ENCODE assay signal across 10 cellular contexts in genomic region chr1:214296860-214297699, GRCh38. TPM values are rescaled to one million over a fixed set of nuclear protein-coding genes. Genes with fewer than 3 reads are reported as not detected.
DNase-seq lines count a peak whose midpoint lies in the region; ATAC-seq and TF ChIP-seq lines count a peak whose summit lies in the region.
"Had no signal": no experiment of that assay in that cellular context is flagged by ENCODE, and none has a peak within 500 bp of the region (broad histone marks: within the 10 kb centered on the region; RNA-seq: fewer than 3 reads in every experiment).

No MANE protein-coding gene starts in this region.

- H3F3A ChIP-seq in PC-3 (ENCODE audit: low read length, unreplicated experiment) = no peaks in the 10 kb centered on the region

- H3K9me3 ChIP-seq in PC-3 (ENCODE audit: low read length) = no peaks in the 10 kb centered on the region
- H3K9me3 ChIP-seq: tibial nerve had no signal

- H3K9ac ChIP-seq in PC-3 (ENCODE audit: low read length) = no peak overlapping the region

- intact Hi-C loops in PC-3 (cut with micrococcal nuclease) = loop anchor here (2.0 kb wide), 2 partner anchors 14 to 20 kb away; no protein-coding TSS in a partner anchor

- no peak for TF ChIP-seq CTCF in PC-3 (conservative IDR thresholded peaks at IDR 0.05; ENCODE audit: low read depth, low read length)

- H2AFZ ChIP-seq in PC-3 (ENCODE audit: low read length) = no peak overlapping the region

- H3K79me2 ChIP-seq in PC-3 (ENCODE audit: low read length) = peaks cover 56% of the 10 kb centered on the region

- BruUV-seq in PC-3 (replicated peaks; lab: Mats Ljungman, UMichigan) = no TSS peak

- no peaks in the 10 kb centered on the region for H3K27me3 ChIP-seq in PC-3 (ENCODE audit: low read length)
- H3K27me3 ChIP-seq: tibial nerve had no signal

- peak overlapping the region; percentile 58 for H3K4me2 ChIP-seq in PC-3 (ENCODE audit: low read length)

- peaks cover 23% of the 10 kb centered on the region for H3K4me1 ChIP-seq in PC-3 (ENCODE audit: insufficient read depth, low read length)
- H3K4me1 ChIP-seq: tibial nerve had no signal

- H3K36me3 ChIP-seq in PC-3 (ENCODE audit: low read depth, low read length) = no peaks in the 10 kb centered on the region
- H3K36me3 ChIP-seq: tibial nerve had no signal

- DNase-seq in GM03348 (ENCODE audit: low spot score) (peak; percentile 82), PC-3 (peak; percentile 84), fibroblast of gingiva (ENCODE audit: low read depth) (peak; percentile 54), renal cortical epithelial cell (ENCODE audit: low read depth) (peak; percentile 73), NCI-H526 treated with DMSO at 0.1 percent for 48 hours (lab: John Stamatoyannopoulos, UW) (no peak), NCI-H128 (lab: John Stamatoyannopoulos, UW; ENCODE audit: unreplicated experiment) (no peak), NCI-H1105 treated with DMSO at 0.1 percent for 48 hours (lab: John Stamatoyannopoulos, UW) (no peak)
- DNase-seq in activated CD4-positive, alpha-beta T cell treated with anti-CD3 and anti-CD28 coated beads for 1 hour = no peak
- DNase-seq: DMS153 had no signal

- H3K4me3 ChIP-seq in PC-3 (ENCODE audit: low read length) = peak overlapping the region; percentile 3; the same call in 1 of the 2 replicates
- H3K4me3 ChIP-seq: tibial nerve had no signal

- ATAC-seq in PC-3 = peak; percentile 89

- H3K9me2 ChIP-seq in PC-3 (replicated peaks; ENCODE audit: low read length) = no peaks in the 10 kb centered on the region

- CTCF ChIA-PET in PC-3 (lab: Charles Lee) = interaction anchor here (0.6 to 1.3 kb wide), 3 partner anchors 32 to 36 kb away, joined by 3 to 8 read pairs (median 3); no protein-coding TSS in a partner anchor

- peak overlapping the region; percentile 19 for H3K27ac ChIP-seq in PC-3 (ENCODE audit: low read length)
- H3K27ac ChIP-seq: tibial nerve had no signal

- POLR2A ChIA-PET in PC-3 (lab: Charles Lee; ENCODE audit: unreplicated experiment) = interaction anchor here (0.6 kb wide), 1 partner anchor 31 kb away, joined by 5 read pairs; no protein-coding TSS in a partner anchor

- H4K20me1 ChIP-seq in PC-3 (ENCODE audit: low read length) = peaks cover 4% of the 10 kb centered on the region

RNA-seq across cellular contexts. Expression of gene SMYD2, which starts 16.1 kb away (rescaled TPM):
- total RNA-seq in PC-3 (2014; rRNA removed) (92.6 and 124 TPM in 2 replicates), renal cortical epithelial cell (64.8 and 135 TPM in 2 replicates)

Comparison
In these comparisons a context has a peak if more than half of its experiments do, and no peak if none do; other contexts are left out.
1. DNase-seq: peak in GM03348 (single experiment), PC-3 (single experiment), fibroblast of gingiva (single experiment) and renal cortical epithelial cell (single experiment); none in NCI-H526 treated with DMSO at 0.1 percent for 48 hours (single experiment), NCI-H128 (single experiment), activated CD4-positive, alpha-beta T cell treated with anti-CD3 and anti-CD28 coated beads for 1 hour (single experiment) and NCI-H1105 treated with DMSO at 0.1 percent for 48 hours (single experiment).